19 cellular contexts compared by ENCODE assay signal in the genomic region with DNA sequence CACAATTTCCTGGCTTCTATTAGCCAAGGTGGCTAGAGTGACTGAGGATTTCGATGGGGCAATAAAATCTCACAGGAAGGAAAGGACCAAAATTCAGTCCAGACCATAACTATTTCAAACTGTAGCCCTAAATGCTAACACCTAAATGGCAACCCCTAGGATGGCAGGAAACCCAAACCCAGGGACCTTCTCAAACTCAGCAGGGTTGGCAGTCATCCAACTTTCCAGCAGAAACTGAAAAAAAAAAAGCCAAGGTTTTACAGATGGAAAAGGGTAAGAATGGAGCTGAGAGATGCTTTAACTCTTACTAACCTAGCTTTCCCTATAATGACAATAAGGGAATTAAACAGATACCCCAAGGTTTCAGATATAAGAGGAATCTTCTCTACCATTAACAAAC. TPM values are rescaled to one million over a fixed set of nuclear protein-coding genes. Genes with fewer than 3 reads are reported as not detected.
DNase-seq lines count a peak whose midpoint lies in the region; ATAC-seq and TF ChIP-seq lines count a peak whose summit lies in the region.
"Had no signal": no experiment of that assay in that cellular context is flagged by ENCODE, and none has a peak within 500 bp of the region (broad histone marks: within the 10 kb centered on the region; RNA-seq: fewer than 3 reads in every experiment).

No MANE protein-coding gene starts in this region.

- no peaks in the 10 kb centered on the region for H3K36me3 ChIP-seq in breast epithelium

- no peak overlapping the region for H3K4me3 Mint-ChIP-seq in MCF 10A (ENCODE audit: unreplicated experiment)
- no peak overlapping the region for H3K4me3 Mint-ChIP-seq in activated CD4-positive, alpha-beta memory T cell treated with anti-CD3 and anti-CD28 coated beads, Interleukin-2, amount 10 ng/mL, durations not matched to agents 7 days and 5 days
- H3K4me3 Mint-ChIP-seq: endodermal cell, naive B cell had no signal

- no peak overlapping the region for H3K4me3 ChIP-seq in breast epithelium
- H3K4me3 ChIP-seq: left ventricle myocardium inferior, Peyer's patch had no signal

- H3K27me3 ChIP-seq in breast epithelium = no peaks in the 10 kb centered on the region
- H3K27me3 ChIP-seq: Peyer's patch had no signal

- intact Hi-C loops in MCF 10A (cut with micrococcal nuclease) = no loop called here
- intact Hi-C loops in breast epithelium (cut with DNase I; ENCODE audit: low total_unique reads) = no loop called here

- DNase-seq in MCF 10A (ENCODE audit: unreplicated experiment) (peak; percentile 7), breast epithelium (ENCODE audit: low spot score in 2 of 2) (no peak), NCI-H1105 treated with DMSO at 0.1 percent for 48 hours (lab: John Stamatoyannopoulos, UW) (peak; percentile 37), cerebellum (ENCODE audit: low spot score) (peak; percentile 15), H4 (ENCODE audit: low spot score) (no peak)
- DNase-seq in activated CD4-positive, alpha-beta memory T cell treated with anti-CD3 and anti-CD28 coated beads, Interleukin-2, amount 10 ng/mL, durations not matched to agents 7 days and 5 days = no peak
- DNase-seq: Caco-2; cerebellar nuclear complex; endodermal cell; left ventricle myocardium inferior; naive B cell; NCI-H524; Peyer's patch; stimulated activated CD4-positive, alpha-beta T cell treated with anti-CD3 and anti-CD28 coated beads, Interleukin-4, amount 100 ng/mL, for 24 hours; SW 1271; WERI-Rb-1 had no signal

- no peaks in the 10 kb centered on the region for H3K27me3 Mint-ChIP-seq in MCF 10A (ENCODE audit: insufficient read depth, unreplicated experiment)
- H3K27me3 Mint-ChIP-seq in activated CD4-positive, alpha-beta memory T cell treated with anti-CD3 and anti-CD28 coated beads, Interleukin-2, amount 10 ng/mL, durations not matched to agents 7 days and 5 days = no peaks in the 10 kb centered on the region
- H3K27me3 Mint-ChIP-seq: naive B cell had no signal

- peaks cover 13% of the 10 kb centered on the region for H3K4me1 Mint-ChIP-seq in MCF 10A (ENCODE audit: insufficient read depth, unreplicated experiment)
- H3K4me1 Mint-ChIP-seq in activated CD4-positive, alpha-beta memory T cell treated with anti-CD3 and anti-CD28 coated beads, Interleukin-2, amount 10 ng/mL, durations not matched to agents 7 days and 5 days = peaks cover 11% of the 10 kb centered on the region

- no peaks in the 10 kb centered on the region for H3K4me1 ChIP-seq in breast epithelium
- H3K4me1 ChIP-seq: Caco-2, parathyroid adenoma, Peyer's patch had no signal

- POLR2A ChIA-PET in MCF 10A (lab: Yijun Ruan, JAX) = interaction anchor here (0.6 to 1.8 kb wide), 2 partner anchors 11 to 91 kb away, joined by 3 to 6 read pairs; no protein-coding TSS in a partner anchor
- POLR2A ChIA-PET in activated CD4-positive, alpha-beta memory T cell treated with anti-CD3 and anti-CD28 coated beads, Interleukin-2, amount 10 ng/mL, durations not matched to agents 7 days and 5 days (lab: Charles Lee) = interaction anchor here (0.9 to 1.3 kb wide), 2 partner anchors 9 to 11 kb away, joined by 3 to 5 read pairs; partner anchors contain the start of gene IBTK

- no peaks in the 10 kb centered on the region for H3K9me3 ChIP-seq in breast epithelium
- H3K9me3 ChIP-seq: Caco-2, left ventricle myocardium inferior, Peyer's patch had no signal

- no peak for TF ChIP-seq POLR2A in breast epithelium (IDR thresholded peaks at IDR 0.05)

- no peaks in the 10 kb centered on the region for H3K9me3 Mint-ChIP-seq in MCF 10A (ENCODE audit: unreplicated experiment)
- H3K9me3 Mint-ChIP-seq in activated CD4-positive, alpha-beta memory T cell treated with anti-CD3 and anti-CD28 coated beads, Interleukin-2, amount 10 ng/mL, durations not matched to agents 7 days and 5 days = no peaks in the 10 kb centered on the region
- H3K9me3 Mint-ChIP-seq: naive B cell had no signal

- CTCF ChIA-PET in MCF 10A (lab: Yijun Ruan, JAX) = no interaction called here
- CTCF ChIA-PET in activated CD4-positive, alpha-beta memory T cell treated with anti-CD3 and anti-CD28 coated beads, Interleukin-2, amount 10 ng/mL, durations not matched to agents 7 days and 5 days (lab: Charles Lee) = interaction anchor here (1.1 kb wide), 1 partner anchor 9 kb away, joined by 4 read pairs; no protein-coding TSS in a partner anchor

- no TSS peak for BruUV-seq in MCF 10A (replicated peaks; lab: Mats Ljungman, UMichigan)

- H3K36me3 Mint-ChIP-seq in MCF 10A (ENCODE audit: insufficient read depth, unreplicated experiment) = peaks cover 71% of the 10 kb centered on the region
- peaks cover 33% of the 10 kb centered on the region for H3K36me3 Mint-ChIP-seq in activated CD4-positive, alpha-beta memory T cell treated with anti-CD3 and anti-CD28 coated beads, Interleukin-2, amount 10 ng/mL, durations not matched to agents 7 days and 5 days (ENCODE audit: low read depth)
- H3K36me3 Mint-ChIP-seq: naive B cell had no signal

- no peak overlapping the region for H3K27ac ChIP-seq in breast epithelium
- H3K27ac ChIP-seq: left ventricle myocardium inferior, parathyroid adenoma, Peyer's patch, WERI-Rb-1 had no signal

- peak overlapping the region; percentile 81 for H3K27ac Mint-ChIP-seq in MCF 10A (ENCODE audit: low read depth, unreplicated experiment)
- no peak overlapping the region for H3K27ac Mint-ChIP-seq in activated CD4-positive, alpha-beta memory T cell treated with anti-CD3 and anti-CD28 coated beads, Interleukin-2, amount 10 ng/mL, durations not matched to agents 7 days and 5 days
- H3K27ac Mint-ChIP-seq: endodermal cell, naive B cell had no signal

- TF ChIP-seq CTCF in MCF 10A (IDR thresholded peaks at IDR 0.05; ENCODE audit: unreplicated experiment) (no peak), breast epithelium (IDR thresholded peaks at IDR 0.05) (no peak)

- ATAC-seq in HG02763 (IDR thresholded peaks at IDR 0.05; ENCODE audit: unreplicated experiment) (no peak), GM18868 (IDR thresholded peaks at IDR 0.05; ENCODE audit: unreplicated experiment) (no peak)

RNA-seq across cellular contexts. Expression of gene IBTK, which starts 10.5 kb away (rescaled TPM):
- total RNA-seq in MCF 10A (2022) = 59.0 and 66.2 TPM in 2 replicates
- 10 to 100 TPM; 25.6 to 41.1 (median 33.4) TPM for total RNA-seq in breast epithelium
- 65.4 TPM for total RNA-seq in cerebellum
- total RNA-seq in H4 (2014; rRNA removed; shearing (Covaris generic)) = 12.9 and 16.2 TPM in 2 replicates
- 10 to 100 TPM; 33.7 to 34.7 TPM for total RNA-seq in activated CD4-positive, alpha-beta memory T cell treated with anti-CD3 and anti-CD28 coated beads, Interleukin-2, amount 10 ng/mL, durations not matched to agents 7 days and 5 days

Comparison
In these comparisons a context has a peak if more than half of its experiments do, and no peak if none do; other contexts are left out.
1. DNase-seq: peak in MCF 10A (single experiment), NCI-H1105 treated with DMSO at 0.1 percent for 48 hours (single experiment) and cerebellum (single experiment); none in breast epithelium (0 of 2), H4 (single experiment) and activated CD4-positive, alpha-beta memory T cell treated with anti-CD3 and anti-CD28 coated beads, Interleukin-2, amount 10 ng/mL, durations not matched to agents 7 days and 5 days (single experiment).